Comparison of ENCODE assay signal across 26 cellular contexts in the genomic region with DNA sequence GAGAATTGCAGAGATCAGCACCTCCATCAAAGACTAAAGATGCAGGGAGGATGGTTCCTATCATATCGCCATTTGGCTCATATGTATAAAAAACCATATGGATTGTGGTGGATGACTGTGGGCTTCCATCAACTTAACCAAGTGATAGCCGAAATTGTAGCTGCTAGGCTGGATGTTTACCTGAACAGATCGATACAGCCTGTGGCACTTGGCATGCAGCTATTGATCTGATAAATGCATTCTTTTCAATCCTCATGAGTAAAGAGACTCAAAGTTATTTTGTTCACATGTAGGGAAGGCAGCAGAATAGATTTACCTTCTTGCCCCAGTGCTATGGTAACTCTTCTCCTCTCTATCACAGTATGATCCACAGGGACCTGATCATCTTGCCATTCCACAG.
"Had no signal": no experiment of that assay in that cellular context is flagged by ENCODE, and none has a peak within 500 bp of the region (broad histone marks: within the 10 kb centered on the region; RNA-seq: fewer than 3 reads in every experiment).

No MANE protein-coding gene starts in this region.

- ATAC-seq: naive thymus-derived CD8-positive, alpha-beta T cell; natural killer cell treated with Interleukin-12 subunit alpha and Interleukin-12 subunit beta and Interleukin-15 and Interleukin-18, amount 100 ng/mL, for 72 hours; psoas muscle; right cardiac atrium; sciatic nerve; stimulated activated effector memory CD8-positive, alpha-beta T cell treated with anti-CD3 and anti-CD28 coated beads, Interleukin-12 subunit alpha, Interleukin-12 subunit beta, amount 100 ng/mL, for 72 hours; stimulated activated naive B cell treated with anti-CD40 and anti-IgM and Interleukin-4, amounts not matched to agents 10 μg/mL and 1 μg/mL and 100 μg/mL, for 72 hours had no signal

- H3K36me3 ChIP-seq: neutrophil, pancreas, stomach, thoracic aorta, thyroid gland, upper lobe of left lung, vagina had no signal

- H3K27me3 Mint-ChIP-seq: naive thymus-derived CD8-positive, alpha-beta T cell; natural killer cell treated with Interleukin-12 subunit alpha and Interleukin-12 subunit beta and Interleukin-15 and Interleukin-18, amount 100 ng/mL, for 72 hours; stimulated activated naive B cell treated with anti-CD40 and anti-IgM and Interleukin-4, amounts not matched to agents 10 μg/mL and 1 μg/mL and 100 μg/mL, for 72 hours; stimulated activated naive CD8-positive, alpha-beta T cell treated with anti-CD3 and anti-CD28 coated beads, Interleukin-15, Interleukin-2, amounts not matched to agents 100 ng/mL and 50 ng/mL, for 24 hours had no signal

- H3K4me3 Mint-ChIP-seq: naive thymus-derived CD8-positive, alpha-beta T cell; natural killer cell treated with Interleukin-12 subunit alpha and Interleukin-12 subunit beta and Interleukin-15 and Interleukin-18, amount 100 ng/mL, for 72 hours; nephron progenitor cell; neural crest cell; stimulated activated effector memory CD8-positive, alpha-beta T cell treated with anti-CD3 and anti-CD28 coated beads, Interleukin-12 subunit alpha, Interleukin-12 subunit beta, amount 100 ng/mL, for 72 hours; stimulated activated naive B cell treated with anti-CD40 and anti-IgM and Interleukin-4, amounts not matched to agents 10 μg/mL and 1 μg/mL and 100 μg/mL, for 72 hours; stimulated activated naive CD8-positive, alpha-beta T cell treated with anti-CD3 and anti-CD28 coated beads, Interleukin-15, Interleukin-2, amounts not matched to agents 100 ng/mL and 50 ng/mL, for 24 hours had no signal

- DNase-seq: naive thymus-derived CD8-positive, alpha-beta T cell; nephron progenitor cell; nucleus accumbens; pancreas; psoas muscle; right cardiac atrium; small intestine; stimulated activated CD4-positive, alpha-beta T cell treated with anti-CD3 and anti-CD28 coated beads, Interleukin-15, amount 100 ng/mL, for 24 hours; stimulated activated CD4-positive, alpha-beta T cell treated with anti-CD3 and anti-CD28 coated beads, Interleukin-2, amount 100 ng/mL, for 24 hours; stimulated activated CD4-positive, alpha-beta T cell treated with anti-CD3 and anti-CD28 coated beads, Interleukin-2, amount 100 ng/mL, for 48 hours; stimulated activated CD4-positive, alpha-beta T cell treated with anti-CD3 and anti-CD28 coated beads, Interleukin-4, amount 100 ng/mL, for 24 hours; stimulated activated naive B cell treated with anti-CD40 and anti-IgM and Interleukin-4, amounts not matched to agents 10 μg/mL and 1 μg/mL and 100 μg/mL, for 72 hours; stimulated activated naive CD4-positive, alpha-beta T cell treated with Interleukin-2 at 50 U/mL for 16 hours; stomach; thyroid gland; upper lobe of left lung had no signal

- H3K9me3 Mint-ChIP-seq: naive thymus-derived CD8-positive, alpha-beta T cell; natural killer cell treated with Interleukin-12 subunit alpha and Interleukin-12 subunit beta and Interleukin-15 and Interleukin-18, amount 100 ng/mL, for 72 hours; nephron progenitor cell; neural crest cell; stimulated activated effector memory CD8-positive, alpha-beta T cell treated with anti-CD3 and anti-CD28 coated beads, Interleukin-12 subunit alpha, Interleukin-12 subunit beta, amount 100 ng/mL, for 72 hours; stimulated activated naive B cell treated with anti-CD40 and anti-IgM and Interleukin-4, amounts not matched to agents 10 μg/mL and 1 μg/mL and 100 μg/mL, for 72 hours; stimulated activated naive CD8-positive, alpha-beta T cell treated with anti-CD3 and anti-CD28 coated beads, Interleukin-15, Interleukin-2, amounts not matched to agents 100 ng/mL and 50 ng/mL, for 24 hours had no signal

- H3K4me1 ChIP-seq: thyroid gland had no signal

- H3K36me3 Mint-ChIP-seq: natural killer cell treated with Interleukin-12 subunit alpha and Interleukin-12 subunit beta and Interleukin-15 and Interleukin-18, amount 100 ng/mL, for 72 hours; stimulated activated effector memory CD8-positive, alpha-beta T cell treated with anti-CD3 and anti-CD28 coated beads, Interleukin-12 subunit alpha, Interleukin-12 subunit beta, amount 100 ng/mL, for 72 hours; stimulated activated naive B cell treated with anti-CD40 and anti-IgM and Interleukin-4, amounts not matched to agents 10 μg/mL and 1 μg/mL and 100 μg/mL, for 72 hours had no signal

- H3K27ac Mint-ChIP-seq: natural killer cell treated with Interleukin-12 subunit alpha and Interleukin-12 subunit beta and Interleukin-15 and Interleukin-18, amount 100 ng/mL, for 72 hours; nephron progenitor cell; stimulated activated effector memory CD8-positive, alpha-beta T cell treated with anti-CD3 and anti-CD28 coated beads, Interleukin-12 subunit alpha, Interleukin-12 subunit beta, amount 100 ng/mL, for 72 hours; stimulated activated naive B cell treated with anti-CD40 and anti-IgM and Interleukin-4, amounts not matched to agents 10 μg/mL and 1 μg/mL and 100 μg/mL, for 72 hours; stimulated activated naive CD8-positive, alpha-beta T cell treated with anti-CD3 and anti-CD28 coated beads, Interleukin-15, Interleukin-2, amounts not matched to agents 100 ng/mL and 50 ng/mL, for 24 hours had no signal

- H3K4me3 ChIP-seq: pancreas, psoas muscle, stomach, thoracic aorta, thyroid gland, tibial nerve, upper lobe of left lung, vagina had no signal

- H3K27me3 ChIP-seq: neutrophil, pancreas, stomach, thyroid gland, tibial nerve, upper lobe of left lung, vagina had no signal

- FAIRE-seq: pancreas, small intestine, urothelium cell line had no signal

- H3K27ac ChIP-seq: neutrophil, pancreas, psoas muscle, stomach, thoracic aorta, thyroid gland, tibial nerve, upper lobe of left lung, vagina had no signal

- H3K9me3 ChIP-seq: neutrophil, pancreas, psoas muscle, stomach, thoracic aorta, thyroid gland, tibial nerve, upper lobe of left lung, vagina had no signal
